Comparison of ENCODE assay signal across 2 cellular contexts in genomic region chr18:64110692-64111480, GRCh38.
TF ChIP-seq lines count a peak whose summit lies in the region.

No MANE protein-coding gene starts in this region.

TF ChIP-seq in GM23338, 12 proteins besides CTCF, POLR2A, EP300 and RAD21 (continued from another document):
- TF ChIP-seq, protein P1, sequence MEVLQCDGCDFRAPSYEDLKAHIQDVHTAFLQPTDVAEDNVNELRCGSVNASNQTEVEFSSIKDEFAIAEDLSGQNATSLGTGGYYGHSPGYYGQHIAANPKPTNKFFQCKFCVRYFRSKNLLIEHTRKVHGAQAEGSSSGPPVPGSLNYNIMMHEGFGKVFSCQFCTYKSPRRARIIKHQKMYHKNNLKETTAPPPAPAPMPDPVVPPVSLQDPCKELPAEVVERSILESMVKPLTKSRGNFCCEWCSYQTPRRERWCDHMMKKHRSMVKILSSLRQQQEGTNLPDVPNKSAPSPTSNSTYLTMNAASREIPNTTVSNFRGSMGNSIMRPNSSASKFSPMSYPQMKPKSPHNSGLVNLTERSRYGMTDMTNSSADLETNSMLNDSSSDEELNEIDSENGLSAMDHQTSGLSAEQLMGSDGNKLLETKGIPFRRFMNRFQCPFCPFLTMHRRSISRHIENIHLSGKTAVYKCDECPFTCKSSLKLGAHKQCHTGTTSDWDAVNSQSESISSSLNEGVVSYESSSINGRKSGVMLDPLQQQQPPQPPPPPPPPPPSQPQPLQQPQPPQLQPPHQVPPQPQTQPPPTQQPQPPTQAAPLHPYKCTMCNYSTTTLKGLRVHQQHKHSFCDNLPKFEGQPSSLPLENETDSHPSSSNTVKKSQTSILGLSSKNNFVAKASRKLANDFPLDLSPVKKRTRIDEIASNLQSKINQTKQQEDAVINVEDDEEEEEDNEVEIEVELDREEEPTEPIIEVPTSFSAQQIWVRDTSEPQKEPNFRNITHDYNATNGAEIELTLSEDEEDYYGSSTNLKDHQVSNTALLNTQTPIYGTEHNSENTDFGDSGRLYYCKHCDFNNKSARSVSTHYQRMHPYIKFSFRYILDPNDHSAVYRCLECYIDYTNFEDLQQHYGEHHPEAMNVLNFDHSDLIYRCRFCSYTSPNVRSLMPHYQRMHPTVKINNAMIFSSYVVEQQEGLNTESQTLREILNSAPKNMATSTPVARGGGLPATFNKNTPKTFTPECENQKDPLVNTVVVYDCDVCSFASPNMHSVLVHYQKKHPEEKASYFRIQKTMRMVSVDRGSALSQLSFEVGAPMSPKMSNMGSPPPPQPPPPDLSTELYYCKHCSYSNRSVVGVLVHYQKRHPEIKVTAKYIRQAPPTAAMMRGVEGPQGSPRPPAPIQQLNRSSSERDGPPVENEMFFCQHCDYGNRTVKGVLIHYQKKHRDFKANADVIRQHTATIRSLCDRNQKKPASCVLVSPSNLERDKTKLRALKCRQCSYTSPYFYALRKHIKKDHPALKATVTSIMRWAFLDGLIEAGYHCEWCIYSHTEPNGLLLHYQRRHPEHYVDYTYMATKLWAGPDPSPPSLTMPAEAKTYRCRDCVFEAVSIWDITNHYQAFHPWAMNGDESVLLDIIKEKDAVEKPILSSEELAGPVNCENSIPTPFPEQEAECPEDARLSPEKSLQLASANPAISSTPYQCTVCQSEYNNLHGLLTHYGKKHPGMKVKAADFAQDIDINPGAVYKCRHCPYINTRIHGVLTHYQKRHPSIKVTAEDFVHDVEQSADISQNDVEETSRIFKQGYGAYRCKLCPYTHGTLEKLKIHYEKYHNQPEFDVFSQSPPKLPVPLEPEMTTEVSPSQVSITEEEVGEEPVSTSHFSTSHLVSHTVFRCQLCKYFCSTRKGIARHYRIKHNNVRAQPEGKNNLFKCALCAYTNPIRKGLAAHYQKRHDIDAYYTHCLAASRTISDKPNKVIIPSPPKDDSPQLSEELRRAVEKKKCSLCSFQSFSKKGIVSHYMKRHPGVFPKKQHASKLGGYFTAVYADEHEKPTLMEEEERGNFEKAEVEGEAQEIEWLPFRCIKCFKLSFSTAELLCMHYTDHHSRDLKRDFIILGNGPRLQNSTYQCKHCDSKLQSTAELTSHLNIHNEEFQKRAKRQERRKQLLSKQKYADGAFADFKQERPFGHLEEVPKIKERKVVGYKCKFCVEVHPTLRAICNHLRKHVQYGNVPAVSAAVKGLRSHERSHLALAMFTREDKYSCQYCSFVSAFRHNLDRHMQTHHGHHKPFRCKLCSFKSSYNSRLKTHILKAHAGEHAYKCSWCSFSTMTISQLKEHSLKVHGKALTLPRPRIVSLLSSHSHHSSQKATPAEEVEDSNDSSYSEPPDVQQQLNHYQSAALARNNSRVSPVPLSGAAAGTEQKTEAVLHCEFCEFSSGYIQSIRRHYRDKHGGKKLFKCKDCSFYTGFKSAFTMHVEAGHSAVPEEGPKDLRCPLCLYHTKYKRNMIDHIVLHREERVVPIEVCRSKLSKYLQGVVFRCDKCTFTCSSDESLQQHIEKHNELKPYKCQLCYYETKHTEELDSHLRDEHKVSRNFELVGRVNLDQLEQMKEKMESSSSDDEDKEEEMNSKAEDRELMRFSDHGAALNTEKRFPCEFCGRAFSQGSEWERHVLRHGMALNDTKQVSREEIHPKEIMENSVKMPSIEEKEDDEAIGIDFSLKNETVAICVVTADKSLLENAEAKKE (CRISPR knock-in tag; IDR thresholded peaks at IDR 0.05): no peak
- TF ChIP-seq EZH2phosphoT487 (IDR thresholded peaks at IDR 0.05; ENCODE audit: unreplicated experiment) (no peak), STAT1 (IDR thresholded peaks at IDR 0.05; ENCODE audit: unreplicated experiment) (no peak), ZNF331 (CRISPR knock-in tag; IDR thresholded peaks at IDR 0.05; ENCODE audit: low read depth) (no peak), ZNF114 (CRISPR knock-in tag; IDR thresholded peaks at IDR 0.05) (no peak), NANOG (IDR thresholded peaks at IDR 0.05; ENCODE audit: borderline replicate concordance) (no peak), POLR2AphosphoS5 (IDR thresholded peaks at IDR 0.05; ENCODE audit: low read depth) (no peak), CREB1 (CRISPR knock-in tag; IDR thresholded peaks at IDR 0.05; ENCODE audit: low read depth) (no peak)
- TF ChIP-seq, protein P2, sequence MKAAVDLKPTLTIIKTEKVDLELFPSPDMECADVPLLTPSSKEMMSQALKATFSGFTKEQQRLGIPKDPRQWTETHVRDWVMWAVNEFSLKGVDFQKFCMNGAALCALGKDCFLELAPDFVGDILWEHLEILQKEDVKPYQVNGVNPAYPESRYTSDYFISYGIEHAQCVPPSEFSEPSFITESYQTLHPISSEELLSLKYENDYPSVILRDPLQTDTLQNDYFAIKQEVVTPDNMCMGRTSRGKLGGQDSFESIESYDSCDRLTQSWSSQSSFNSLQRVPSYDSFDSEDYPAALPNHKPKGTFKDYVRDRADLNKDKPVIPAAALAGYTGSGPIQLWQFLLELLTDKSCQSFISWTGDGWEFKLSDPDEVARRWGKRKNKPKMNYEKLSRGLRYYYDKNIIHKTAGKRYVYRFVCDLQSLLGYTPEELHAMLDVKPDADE (IDR thresholded peaks at IDR 0.05): no peak

TF ChIP-seq in SK-N-SH treated with all-trans-retinoic acid at 6 μM for 48 hours, 23 proteins besides CTCF, POLR2A, EP300 and RAD21 (continued from another document):
- no peak for TF ChIP-seq CREB5 (CRISPR knock-in tag; IDR thresholded peaks at IDR 0.05; ENCODE audit: low read depth)
- TF ChIP-seq TSHZ2 (CRISPR knock-in tag; IDR thresholded peaks at IDR 0.05): no peak
- no peak for TF ChIP-seq CSDC2 (CRISPR knock-in tag; IDR thresholded peaks at IDR 0.05)
